Comparison of ENCODE assay signal across 18 cellular contexts in the genomic region with DNA sequence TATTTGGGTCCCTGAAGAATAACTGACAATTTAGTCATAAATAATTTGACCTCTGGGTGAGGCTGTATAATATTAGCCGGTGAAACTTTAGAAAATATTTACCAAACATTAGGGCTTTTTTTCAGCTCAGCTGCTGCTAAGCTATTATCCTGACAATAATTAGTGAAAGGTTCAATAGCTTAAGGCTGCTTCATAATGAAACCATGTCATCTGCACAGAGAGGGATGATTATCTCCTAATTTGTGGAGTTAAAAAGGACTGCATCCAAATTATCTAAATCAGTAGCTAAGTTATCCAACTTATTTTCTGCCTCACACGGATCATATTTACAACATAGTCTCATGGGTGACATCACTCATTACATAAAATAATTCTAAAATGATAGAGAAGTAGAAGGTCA.
DNase-seq lines count a peak whose midpoint lies in the region; ATAC-seq and TF ChIP-seq lines count a peak whose summit lies in the region.
"Had no signal": no experiment of that assay in that cellular context is flagged by ENCODE, and none has a peak within 500 bp of the region (broad histone marks: within the 10 kb centered on the region; RNA-seq: fewer than 3 reads in every experiment).

No MANE protein-coding gene starts in this region.

- no peaks in the 10 kb centered on the region for H4K20me1 ChIP-seq in SK-N-SH (ENCODE audit: insufficient read depth)

- H3K9me2 ChIP-seq in SK-N-SH = no peaks in the 10 kb centered on the region

- ATAC-seq in SK-N-SH treated with all-trans-retinoic acid at 6 μM for 48 hours = no peak
- ATAC-seq: HCT116 had no signal

- H3F3A ChIP-seq in SK-N-SH (replicated peaks; ENCODE audit: insufficient read depth) = no peaks in the 10 kb centered on the region

- peak in 1 of 2 experiments; percentile 68; a peak in 1 of 4 replicates for TF ChIP-seq EP300 in SK-N-SH (IDR thresholded peaks at IDR 0.05; ENCODE audit: borderline replicate concordance in 1 of 2, low read depth in 1 of 2, low read length in 1 of 2)

- no peaks in the 10 kb centered on the region for H3K27me3 ChIP-seq in SK-N-SH (ENCODE audit: insufficient read depth)
- no peaks in the 10 kb centered on the region for H3K27me3 ChIP-seq in left ventricle myocardium inferior (ENCODE audit: low read depth)
- H3K27me3 ChIP-seq: BE2C had no signal

- H2AFZ ChIP-seq in SK-N-SH (ENCODE audit: low read depth) = no peak overlapping the region

- peak overlapping the region in 1 of 2 experiments; percentile 68; a peak in 1 of 4 replicates for H3K27ac ChIP-seq in SK-N-SH (ENCODE audit: low read depth in 2 of 2, low read length in 1 of 2)
- H3K27ac ChIP-seq in left ventricle myocardium inferior (replicated peaks) = no peak overlapping the region

- no peak overlapping the region for H3K4me3 ChIP-seq in SK-N-SH (ENCODE audit: low read depth in 2 of 2, low read length in 1 of 2)
- no peak overlapping the region for H3K4me3 ChIP-seq in left ventricle myocardium inferior

- WGBS in SK-N-SH (ENCODE audit: low lambda C conversion rate) = 16% methylated on average over 2 of the region's 2 CpGs

- POLR2A ChIA-PET in SK-N-SH (lab: Yijun Ruan, JAX) = no interaction called here

- DNase-seq in SK-N-SH (no peak), NCI-H1417 (lab: John Stamatoyannopoulos, UW) (peak in 2 of 3 experiments; percentile 26 to 78), NCI-H748 (lab: John Stamatoyannopoulos, UW; ENCODE audit: unreplicated experiment) (peak; percentile 84), left ventricle myocardium inferior (no peak), NCI-H2196 (lab: John Stamatoyannopoulos, UW; ENCODE audit: unreplicated experiment) (no peak), A172 (ENCODE audit: low spot score) (no peak)
- DNase-seq: ACHN; BE2C; C1 segment of cervical spinal cord; Caco-2; CD4-positive, CD25-positive, alpha-beta regulatory T cell; CD8-positive, alpha-beta memory T cell; GDM1; GOT3; H7; HFFc6 had no signal

- CTCF ChIA-PET in SK-N-SH (lab: Yijun Ruan, JAX) = interaction anchor here (1.2 kb wide), 1 partner anchor 10 kb away, joined by 4 read pairs; no protein-coding TSS in a partner anchor

- intact Hi-C loops in left ventricle myocardium inferior (cut with micrococcal nuclease) = no loop called here

- H3K9me3 ChIP-seq in SK-N-SH = 0 out of 2 replicates have a peak, but pooled peaks cover under 1% of the 10 kb centered on the region
- no peaks in the 10 kb centered on the region for H3K9me3 ChIP-seq in left ventricle myocardium inferior (replicated peaks)
- H3K9me3 ChIP-seq: BE2C, Caco-2 had no signal

- H3K79me2 ChIP-seq in SK-N-SH (ENCODE audit: insufficient read depth) = no peaks in the 10 kb centered on the region

- no peak for TF ChIP-seq CTCF in SK-N-SH (IDR thresholded peaks at IDR 0.05)
- no peak for TF ChIP-seq CTCF in left ventricle myocardium inferior (IDR thresholded peaks at IDR 0.05; ENCODE audit: borderline replicate concordance)

- H3K9ac ChIP-seq in SK-N-SH = no peak overlapping the region

- 0 out of 2 replicates have a peak, but pooled peaks have one; percentile 0 for TF ChIP-seq RAD21 in SK-N-SH (IDR thresholded peaks at IDR 0.05; ENCODE audit: low read length)

- H3K36me3 ChIP-seq in SK-N-SH (replicated peaks in 1 of 2; ENCODE audit: control insufficient read depth in 1 of 2, insufficient read depth in 2 of 2, low read length in 1 of 2) (no peaks in the 10 kb centered on the region), left ventricle myocardium inferior (no peaks in the 10 kb centered on the region)
- H3K36me3 ChIP-seq: BE2C had no signal

- H3K4me1 ChIP-seq in SK-N-SH (ENCODE audit: control insufficient read depth in 1 of 2, insufficient read depth in 2 of 2, low read depth in 1 of 2, low read length in 1 of 2) = peaks cover 0 to 9% of the 10 kb centered on the region in 2 experiments; a peak in 2 of 4 replicates
- no peaks in the 10 kb centered on the region for H3K4me1 ChIP-seq in left ventricle myocardium inferior
- H3K4me1 ChIP-seq: Caco-2 had no signal

- no peak overlapping the region for H3K4me2 ChIP-seq in SK-N-SH

TF ChIP-seq in SK-N-SH, 30 proteins besides CTCF, POLR2A, EP300 and RAD21:
- peak; percentile 70 for TF ChIP-seq GATA2 (CRISPR knock-in tag; IDR thresholded peaks at IDR 0.05)
- no peak for TF ChIP-seq NFIC (IDR thresholded peaks at IDR 0.05; ENCODE audit: borderline replicate concordance)
- TF ChIP-seq RCOR1 (IDR thresholded peaks at IDR 0.05; ENCODE audit: low read length) = peak; percentile 64; the same call in 1 of the 2 replicates
- TF ChIP-seq, protein P1, sequence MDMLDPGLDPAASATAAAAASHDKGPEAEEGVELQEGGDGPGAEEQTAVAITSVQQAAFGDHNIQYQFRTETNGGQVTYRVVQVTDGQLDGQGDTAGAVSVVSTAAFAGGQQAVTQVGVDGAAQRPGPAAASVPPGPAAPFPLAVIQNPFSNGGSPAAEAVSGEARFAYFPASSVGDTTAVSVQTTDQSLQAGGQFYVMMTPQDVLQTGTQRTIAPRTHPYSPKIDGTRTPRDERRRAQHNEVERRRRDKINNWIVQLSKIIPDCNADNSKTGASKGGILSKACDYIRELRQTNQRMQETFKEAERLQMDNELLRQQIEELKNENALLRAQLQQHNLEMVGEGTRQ (IDR thresholded peaks at IDR 0.05; ENCODE audit: borderline replicate concordance, low read depth, low read length) = no peak
- no peak for TF ChIP-seq NRF1 (IDR thresholded peaks at IDR 0.05; ENCODE audit: low read depth, low read length)
- TF ChIP-seq CHD2 (IDR thresholded peaks at IDR 0.05; ENCODE audit: low read length, partially characterized antibody) = peak; percentile 6

TF ChIP-seq in SK-N-SH treated with all-trans-retinoic acid at 6 μM for 48 hours, 23 proteins besides CTCF, POLR2A, EP300 and RAD21:
- TF ChIP-seq ZNF70 (CRISPR knock-in tag; IDR thresholded peaks at IDR 0.05) (no peak), ZFP30 (CRISPR knock-in tag; IDR thresholded peaks at IDR 0.05) (no peak), RARB (CRISPR knock-in tag; IDR thresholded peaks at IDR 0.05) (no peak), BACH2 (CRISPR knock-in tag; IDR thresholded peaks at IDR 0.05; ENCODE audit: borderline replicate concordance) (no peak), TCF4 (CRISPR knock-in tag; IDR thresholded peaks at IDR 0.05; ENCODE audit: borderline replicate concordance) (no peak), ZNF565 (CRISPR knock-in tag; conservative IDR thresholded peaks at IDR 0.05; ENCODE audit: low read depth) (no peak)
- TF ChIP-seq, protein P2, sequence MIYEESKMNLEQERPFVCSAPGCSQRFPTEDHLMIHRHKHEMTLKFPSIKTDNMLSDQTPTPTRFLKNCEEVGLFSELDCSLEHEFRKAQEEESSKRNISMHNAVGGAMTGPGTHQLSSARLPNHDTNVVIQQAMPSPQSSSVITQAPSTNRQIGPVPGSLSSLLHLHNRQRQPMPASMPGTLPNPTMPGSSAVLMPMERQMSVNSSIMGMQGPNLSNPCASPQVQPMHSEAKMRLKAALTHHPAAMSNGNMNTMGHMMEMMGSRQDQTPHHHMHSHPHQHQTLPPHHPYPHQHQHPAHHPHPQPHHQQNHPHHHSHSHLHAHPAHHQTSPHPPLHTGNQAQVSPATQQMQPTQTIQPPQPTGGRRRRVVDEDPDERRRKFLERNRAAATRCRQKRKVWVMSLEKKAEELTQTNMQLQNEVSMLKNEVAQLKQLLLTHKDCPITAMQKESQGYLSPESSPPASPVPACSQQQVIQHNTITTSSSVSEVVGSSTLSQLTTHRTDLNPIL (CRISPR knock-in tag; IDR thresholded peaks at IDR 0.05; ENCODE audit: low read depth) = no peak
- TF ChIP-seq, protein P3, sequence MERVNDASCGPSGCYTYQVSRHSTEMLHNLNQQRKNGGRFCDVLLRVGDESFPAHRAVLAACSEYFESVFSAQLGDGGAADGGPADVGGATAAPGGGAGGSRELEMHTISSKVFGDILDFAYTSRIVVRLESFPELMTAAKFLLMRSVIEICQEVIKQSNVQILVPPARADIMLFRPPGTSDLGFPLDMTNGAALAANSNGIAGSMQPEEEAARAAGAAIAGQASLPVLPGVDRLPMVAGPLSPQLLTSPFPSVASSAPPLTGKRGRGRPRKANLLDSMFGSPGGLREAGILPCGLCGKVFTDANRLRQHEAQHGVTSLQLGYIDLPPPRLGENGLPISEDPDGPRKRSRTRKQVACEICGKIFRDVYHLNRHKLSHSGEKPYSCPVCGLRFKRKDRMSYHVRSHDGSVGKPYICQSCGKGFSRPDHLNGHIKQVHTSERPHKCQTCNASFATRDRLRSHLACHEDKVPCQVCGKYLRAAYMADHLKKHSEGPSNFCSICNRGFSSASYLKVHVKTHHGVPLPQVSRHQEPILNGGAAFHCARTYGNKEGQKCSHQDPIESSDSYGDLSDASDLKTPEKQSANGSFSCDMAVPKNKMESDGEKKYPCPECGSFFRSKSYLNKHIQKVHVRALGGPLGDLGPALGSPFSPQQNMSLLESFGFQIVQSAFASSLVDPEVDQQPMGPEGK (CRISPR knock-in tag; IDR thresholded peaks at IDR 0.05; ENCODE audit: borderline replicate concordance) = no peak
- TF ChIP-seq, protein P4, sequence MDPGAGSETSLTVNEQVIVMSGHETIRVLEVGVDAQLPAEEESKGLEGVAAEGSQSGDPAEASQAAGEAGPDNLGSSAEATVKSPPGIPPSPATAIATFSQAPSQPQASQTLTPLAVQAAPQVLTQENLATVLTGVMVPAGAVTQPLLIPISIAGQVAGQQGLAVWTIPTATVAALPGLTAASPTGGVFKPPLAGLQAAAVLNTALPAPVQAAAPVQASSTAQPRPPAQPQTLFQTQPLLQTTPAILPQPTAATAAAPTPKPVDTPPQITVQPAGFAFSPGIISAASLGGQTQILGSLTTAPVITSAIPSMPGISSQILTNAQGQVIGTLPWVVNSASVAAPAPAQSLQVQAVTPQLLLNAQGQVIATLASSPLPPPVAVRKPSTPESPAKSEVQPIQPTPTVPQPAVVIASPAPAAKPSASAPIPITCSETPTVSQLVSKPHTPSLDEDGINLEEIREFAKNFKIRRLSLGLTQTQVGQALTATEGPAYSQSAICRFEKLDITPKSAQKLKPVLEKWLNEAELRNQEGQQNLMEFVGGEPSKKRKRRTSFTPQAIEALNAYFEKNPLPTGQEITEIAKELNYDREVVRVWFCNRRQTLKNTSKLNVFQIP (CRISPR knock-in tag; IDR thresholded peaks at IDR 0.05; ENCODE audit: borderline replicate concordance, low read depth) = no peak
TF ChIP-seq in SK-N-SH treated with all-trans-retinoic acid at 6 μM for 48 hours: peak in this region for 0.

Comparison
In these comparisons a context has a peak if more than half of its experiments do, and no peak if none do; other contexts are left out.
1. DNase-seq: peak in NCI-H1417 (2 of 3) and NCI-H748 (single experiment); none in SK-N-SH (single experiment), left ventricle myocardium inferior (single experiment), NCI-H2196 (single experiment) and A172 (single experiment).